ENCODE assay signal across 25 cellular contexts in genomic region chr5:68222310-68222709, GRCh38. TPM values are rescaled to one million over a fixed set of nuclear protein-coding genes. Genes with fewer than 3 reads are reported as not detected.
DNase-seq lines count a peak whose midpoint lies in the region; ATAC-seq and TF ChIP-seq lines count a peak whose summit lies in the region.
"Had no signal": no experiment of that assay in that cellular context is flagged by ENCODE, and none has a peak within 500 bp of the region (broad histone marks: within the 10 kb centered on the region; RNA-seq: fewer than 3 reads in every experiment).

No MANE protein-coding gene starts in this region.

- H3K27me3 ChIP-seq in CD8-positive, alpha-beta memory T cell (ENCODE audit: insufficient read depth, low read length, poor library complexity, severe bottlenecking) = no peaks in the 10 kb centered on the region
- H3K27me3 ChIP-seq in gastroesophageal sphincter (no peaks in the 10 kb centered on the region), psoas muscle (ENCODE audit: insufficient read depth in 3 of 3, low read length in 2 of 3) (no peaks in the 10 kb centered on the region)
- H3K27me3 ChIP-seq: esophagus squamous epithelium, gastrocnemius medialis, hepatocyte had no signal

- WGBS in gastroesophageal sphincter (ENCODE audit: low coverage in 1 of 2), 2 donors = 55 to 78% methylated on average over 3 of the region's 3 CpGs
- WGBS in psoas muscle, 3 donors = 85 to 93% (median 91%) methylated on average over 3 of the region's 3 CpGs

- no peak overlapping the region for H3K27ac ChIP-seq in CD8-positive, alpha-beta memory T cell (ENCODE audit: low read depth, low read length)
- H3K27ac ChIP-seq in gastroesophageal sphincter = peak overlapping the region in 3 of 4 donors; percentile 5 to 38 (median 35)
- no peak overlapping the region for H3K27ac ChIP-seq in psoas muscle
- H3K27ac ChIP-seq: esophagus squamous epithelium, hepatocyte, PC-9, VCaP had no signal

- intact Hi-C loops in psoas muscle (cut with DNase I) = no loop called here

- no peak for TF ChIP-seq CTCF in gastroesophageal sphincter (IDR thresholded peaks at IDR 0.05)
- TF ChIP-seq CTCF in psoas muscle (IDR thresholded peaks at IDR 0.05) = no peak

- H3K9me3 ChIP-seq in CD8-positive, alpha-beta memory T cell (ENCODE audit: low read length) = no peaks in the 10 kb centered on the region
- H3K9me3 ChIP-seq in gastroesophageal sphincter (no peaks in the 10 kb centered on the region), psoas muscle (peaks cover 7% of the 10 kb centered on the region)
- H3K9me3 ChIP-seq: esophagus squamous epithelium, gastrocnemius medialis had no signal

- H3K4me3 ChIP-seq in CD8-positive, alpha-beta memory T cell (ENCODE audit: low read length) = no peak overlapping the region
- H3K4me3 ChIP-seq in gastroesophageal sphincter (peak overlapping the region; percentile 24 to 78), psoas muscle (peak overlapping the region; percentile 4)
- H3K4me3 ChIP-seq: gastrocnemius medialis, GM12878, hepatocyte, PC-9, smooth muscle cell had no signal

- no peak for ATAC-seq in gastroesophageal sphincter
- no peak for ATAC-seq in psoas muscle
- ATAC-seq in HG03095 (IDR thresholded peaks at IDR 0.05; ENCODE audit: unreplicated experiment) = no peak
- no peak for ATAC-seq in HG02588 (IDR thresholded peaks at IDR 0.05; ENCODE audit: unreplicated experiment)
- ATAC-seq: gastrocnemius medialis, GM12878 had no signal

- peak overlapping the region in 5 of 8 donors; percentile 7 to 95 (median 22) for H3K27ac Mint-ChIP-seq in CD8-positive, alpha-beta memory T cell

- TF ChIP-seq POLR2A in gastroesophageal sphincter (IDR thresholded peaks at IDR 0.05) = no peak

- peaks cover 0 to 4% (median 0%) of the 10 kb centered on the region in 5 donors for H3K9me3 Mint-ChIP-seq in CD8-positive, alpha-beta memory T cell

- no peak for TF ChIP-seq EP300 in gastroesophageal sphincter (IDR thresholded peaks at IDR 0.05)

- CTCF ChIA-PET in CD8-positive, alpha-beta memory T cell (lab: Charles Lee) = interaction anchor here (1.8 kb wide), 1 partner anchor 64 kb away, joined by 5 read pairs; no protein-coding TSS in a partner anchor

- POLR2A ChIA-PET in CD8-positive, alpha-beta memory T cell (lab: Charles Lee) = no interaction called here

- peaks cover 14% of the 10 kb centered on the region for H3K36me3 ChIP-seq in CD8-positive, alpha-beta memory T cell (ENCODE audit: insufficient read depth, low read length)
- peaks cover 3 to 24% of the 10 kb centered on the region in 2 donors for H3K36me3 ChIP-seq in gastroesophageal sphincter
- peaks cover 4 to 12% of the 10 kb centered on the region in 2 donors for H3K36me3 ChIP-seq in psoas muscle (ENCODE audit: insufficient read depth in 1 of 2, low read depth in 1 of 2)

- H3K4me3 Mint-ChIP-seq in CD8-positive, alpha-beta memory T cell = peak overlapping the region in 6 of 7 donors; percentile 1 to 68 (median 42)
- H3K4me3 Mint-ChIP-seq: activated T-cell treated with anti-CD3 and anti-CD28 coated beads, Interleukin-2, amount 50 U/mL, for 24 hours; CD14-positive monocyte had no signal

- peaks cover 0 to 63% (median 6%) of the 10 kb centered on the region in 3 donors for H3K36me3 Mint-ChIP-seq in CD8-positive, alpha-beta memory T cell

- H3K27me3 Mint-ChIP-seq in CD8-positive, alpha-beta memory T cell = peaks cover 0 to 1% of the 10 kb centered on the region in 2 donors
- H3K27me3 Mint-ChIP-seq: activated T-cell treated with anti-CD3 and anti-CD28 coated beads, Interleukin-2, amount 50 U/mL, for 24 hours; naive B cell had no signal

- peaks cover 72% of the 10 kb centered on the region for H3K4me1 ChIP-seq in CD8-positive, alpha-beta memory T cell (ENCODE audit: insufficient read depth, low read length)
- H3K4me1 ChIP-seq in gastroesophageal sphincter (peaks cover 12 to 87% (median 41%) of the 10 kb centered on the region in 3 donors), psoas muscle (peaks cover 53% of the 10 kb centered on the region)

- no peak for DNase-seq in CD8-positive, alpha-beta memory T cell
- peak; percentile 15 for DNase-seq in NCI-H526 treated with DMSO at 0.1 percent for 48 hours (lab: John Stamatoyannopoulos, UW)
- DNase-seq in psoas muscle = no peak
- no peak for DNase-seq in NCI-H1436 treated with DMSO at 0.1 percent for 48 hours (lab: John Stamatoyannopoulos, UW)
- DNase-seq: activated CD4-positive, alpha-beta T cell treated with anti-CD3 and anti-CD28 coated beads for 48 hours; activated T-cell treated with anti-CD3 and anti-CD28 coated beads, Interleukin-2, amount 50 U/mL, for 24 hours; cortex of kidney; esophagus squamous epithelium; gastrocnemius medialis; IMR-90; naive B cell; NCI-H1092 treated with DMSO at 0.1 percent for 48 hours; NCI-H2029; PC-9; SHP77; stimulated activated CD4-positive, alpha-beta T cell treated with anti-CD3 and anti-CD28 coated beads, Interleukin-2, amount 100 ng/mL, for 24 hours; T-helper 9 cell had no signal

- H3K4me1 Mint-ChIP-seq in CD8-positive, alpha-beta memory T cell = peaks cover 86 to 100% (median 97%) of the 10 kb centered on the region in 3 donors

RNA-seq across cellular contexts. Expression of gene PIK3R1, which starts 6.8 kb away (rescaled TPM):
- 10 to 100 TPM; 46.9 to 47.9 TPM for total RNA-seq in CD8-positive, alpha-beta memory T cell
- polyA plus RNA-seq in CD8-positive, alpha-beta memory T cell = 75.9 TPM
- 100 to 1,000 TPM; 188 to 403 (median 312) TPM for total RNA-seq in gastroesophageal sphincter
- total RNA-seq in psoas muscle = 100 to 1,000 TPM; 102 to 155 (median 140) TPM
- polyA plus RNA-seq in psoas muscle = 10 to 100 TPM; 29.7 to 63.8 (median 30.7) TPM

Comparison
In these comparisons a context has a peak if more than half of its experiments do, and no peak if none do; other contexts are left out.
1. H3K27ac ChIP-seq: peak in gastroesophageal sphincter (3 of 4); none in CD8-positive, alpha-beta memory T cell (single experiment) and psoas muscle (single experiment).